Comparison of ENCODE assay signal across 17 cellular contexts in the genomic region with DNA sequence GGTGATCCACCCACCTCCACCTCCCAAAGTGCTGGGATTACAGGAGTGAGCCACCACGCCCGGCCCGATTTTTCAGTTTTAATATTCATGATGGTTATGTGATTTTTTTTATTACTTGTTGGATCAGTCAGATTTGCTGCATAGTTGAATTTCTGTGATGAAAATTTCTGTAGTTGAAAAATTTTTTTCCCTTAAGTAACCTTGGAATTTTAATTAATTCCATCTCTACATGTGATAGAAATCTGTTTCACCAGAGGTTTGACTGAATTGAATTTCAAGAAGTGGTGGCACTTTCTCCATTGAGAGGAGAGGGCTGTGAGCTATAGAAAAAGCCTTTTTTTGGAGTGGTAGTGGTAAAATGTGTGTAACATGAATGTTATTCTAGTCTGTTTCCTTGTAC. TPM values are rescaled to one million over a fixed set of nuclear protein-coding genes. Genes with fewer than 3 reads are reported as not detected.
DNase-seq lines count a peak whose midpoint lies in the region; ATAC-seq and TF ChIP-seq lines count a peak whose summit lies in the region.
"Had no signal": no experiment of that assay in that cellular context is flagged by ENCODE, and none has a peak within 500 bp of the region (broad histone marks: within the 10 kb centered on the region; RNA-seq: fewer than 3 reads in every experiment).

No MANE protein-coding gene starts in this region.

- intact Hi-C loops in natural killer cell (cut with micrococcal nuclease), result no loop called here

- no peak overlapping the region for H3K4me3 Mint-ChIP-seq in natural killer cell
- H3K4me3 Mint-ChIP-seq in natural killer cell treated with Interleukin-12 subunit alpha and Interleukin-12 subunit beta and Interleukin-15 and Interleukin-18, amount 100 ng/mL, for 72 hours, result no peak overlapping the region
- H3K4me3 Mint-ChIP-seq in brain, result no peak overlapping the region
- no peak overlapping the region for H3K4me3 Mint-ChIP-seq in mesothelial cell of epicardium
- H3K4me3 Mint-ChIP-seq: CD8-positive, alpha-beta T cell; H9; IgD-negative memory B cell had no signal

- H3K36me3 Mint-ChIP-seq in natural killer cell (no peaks in the 10 kb centered on the region), brain (peaks cover 19% of the 10 kb centered on the region), mesothelial cell of epicardium (peaks cover 2% of the 10 kb centered on the region)
- H3K36me3 Mint-ChIP-seq in natural killer cell treated with Interleukin-12 subunit alpha and Interleukin-12 subunit beta and Interleukin-15 and Interleukin-18, amount 100 ng/mL, for 72 hours, result no peaks in the 10 kb centered on the region

- DNase-seq in natural killer cell (no peak), mesothelial cell of epicardium (ENCODE audit: low spot score in 2 of 2, unreplicated experiment in 2 of 2) (no peak), HT-29 (ENCODE audit: low spot score) (no peak), DMS 273 treated with DMSO at 0.1 percent for 48 hours (lab: John Stamatoyannopoulos, UW) (no peak), amygdala (lab: John Stamatoyannopoulos, UW) (no peak), SIG-M5 (lab: John Stamatoyannopoulos, UW) (no peak)
- no peak for DNase-seq in natural killer cell treated with Interleukin-12 subunit alpha and Interleukin-12 subunit beta and Interleukin-15 and Interleukin-18, amount 100 ng/mL, for 72 hours (ENCODE audit: low spot score)
- DNase-seq: 8988T; CD8-positive, alpha-beta T cell; H9; NCI-H1417; NCI-H2029; NCI-H510A treated with DMSO at 0.1 percent for 48 hours; Peyer's patch; Right ventricle myocardium superior had no signal

- TF ChIP-seq CTCF in natural killer cell (IDR thresholded peaks at IDR 0.05) (no peak), brain (conservative IDR thresholded peaks at IDR 0.05) (no peak), mesothelial cell of epicardium (IDR thresholded peaks at IDR 0.05; ENCODE audit: unreplicated experiment) (no peak)

- H3K27me3 Mint-ChIP-seq in natural killer cell (ENCODE audit: low read depth in 2 of 2) (no peaks in the 10 kb centered on the region), brain (no peaks in the 10 kb centered on the region), mesothelial cell of epicardium (ENCODE audit: low read depth) (no peaks in the 10 kb centered on the region)
- H3K27me3 Mint-ChIP-seq in natural killer cell treated with Interleukin-12 subunit alpha and Interleukin-12 subunit beta and Interleukin-15 and Interleukin-18, amount 100 ng/mL, for 72 hours, result no peaks in the 10 kb centered on the region
- H3K27me3 Mint-ChIP-seq: IgD-negative memory B cell had no signal

- H3K27ac Mint-ChIP-seq in natural killer cell (peak overlapping the region; percentile 53 to 57), brain (peak overlapping the region in 4 of 5 experiments; percentile 44 to 85 (median 59)), mesothelial cell of epicardium (peak overlapping the region; percentile 18)
- H3K27ac Mint-ChIP-seq in natural killer cell treated with Interleukin-12 subunit alpha and Interleukin-12 subunit beta and Interleukin-15 and Interleukin-18, amount 100 ng/mL, for 72 hours, result no peak overlapping the region

- peaks cover 39 to 50% of the 10 kb centered on the region in 2 donors for H3K4me1 Mint-ChIP-seq in natural killer cell
- peaks cover 17 to 35% of the 10 kb centered on the region in 2 donors for H3K4me1 Mint-ChIP-seq in natural killer cell treated with Interleukin-12 subunit alpha and Interleukin-12 subunit beta and Interleukin-15 and Interleukin-18, amount 100 ng/mL, for 72 hours (ENCODE audit: low read depth in 2 of 2)
- peaks cover 63% of the 10 kb centered on the region for H3K4me1 Mint-ChIP-seq in brain
- H3K4me1 Mint-ChIP-seq in mesothelial cell of epicardium, result peaks cover 24% of the 10 kb centered on the region
- H3K4me1 Mint-ChIP-seq: H9 had no signal

- H3K9me3 Mint-ChIP-seq in natural killer cell (no peaks in the 10 kb centered on the region), brain (no peaks in the 10 kb centered on the region), mesothelial cell of epicardium (no peaks in the 10 kb centered on the region)
- no peaks in the 10 kb centered on the region for H3K9me3 Mint-ChIP-seq in natural killer cell treated with Interleukin-12 subunit alpha and Interleukin-12 subunit beta and Interleukin-15 and Interleukin-18, amount 100 ng/mL, for 72 hours
- H3K9me3 Mint-ChIP-seq: CD8-positive, alpha-beta T cell; H9; IgD-negative memory B cell had no signal

- no peak for ATAC-seq in natural killer cell
- no peak for ATAC-seq in natural killer cell treated with Interleukin-12 subunit alpha and Interleukin-12 subunit beta and Interleukin-15 and Interleukin-18, amount 100 ng/mL, for 72 hours
- ATAC-seq: CD8-positive, alpha-beta T cell had no signal

RNA-seq across cellular contexts. Expression of a gene that starts 24.7 kb away (rescaled TPM):
- 10 to 100 TPM; 43.2 to 47.4 (median 43.9) TPM for total RNA-seq in natural killer cell
- total RNA-seq in natural killer cell treated with Interleukin-12 subunit alpha and Interleukin-12 subunit beta and Interleukin-15 and Interleukin-18, amount 100 ng/mL, for 72 hours, result 10 to 100 TPM; 32.4 to 34.6 TPM
- 26.4 TPM for polyA plus RNA-seq in brain (ENCODE audit: insufficient read depth, low read depth, low replicate concordance)
- 27.0 to 28.7 TPM (median 28.1 TPM) in 3 replicates for total RNA-seq in mesothelial cell of epicardium
- 8.1 and 9.8 TPM in 2 replicates for total RNA-seq in HT-29 (2014; rRNA removed; shearing (Covaris generic))

RNA-seq across cellular contexts. Expression of a gene that starts 43.9 kb away (rescaled TPM):
- total RNA-seq in natural killer cell (1 to 10 TPM; 3.4 to 4.9 (median 3.8) TPM), mesothelial cell of epicardium (16.4 to 18.9 TPM (median 16.8 TPM) in 3 replicates)
- total RNA-seq in natural killer cell treated with Interleukin-12 subunit alpha and Interleukin-12 subunit beta and Interleukin-15 and Interleukin-18, amount 100 ng/mL, for 72 hours, result 100 to 1,000 TPM in 1 of 2 donors, 10 to 100 TPM in 1; 79.2 to 172 TPM
- 23.2 TPM for polyA plus RNA-seq in brain (ENCODE audit: insufficient read depth, low read depth, low replicate concordance)
- total RNA-seq in HT-29 (2014; rRNA removed; shearing (Covaris generic)), result 36.2 and 39.8 TPM in 2 replicates

Comparison
In these comparisons a context has a peak if more than half of its experiments do, and no peak if none do; other contexts are left out.
1. H3K27ac Mint-ChIP-seq: peak in natural killer cell (2 of 2), brain (4 of 5) and mesothelial cell of epicardium (single experiment); none in natural killer cell treated with Interleukin-12 subunit alpha and Interleukin-12 subunit beta and Interleukin-15 and Interleukin-18, amount 100 ng/mL, for 72 hours (0 of 2).